ENCODE assay signal across 13 cellular contexts in genomic region chr5:177129206-177129605, GRCh38. TPM values are rescaled to one million over a fixed set of nuclear protein-coding genes. Genes with fewer than 3 reads are reported as not detected.
DNase-seq lines count a peak whose midpoint lies in the region; ATAC-seq and TF ChIP-seq lines count a peak whose summit lies in the region.
"Had no signal": no experiment of that assay in that cellular context is flagged by ENCODE, and none has a peak within 500 bp of the region (broad histone marks: within the 10 kb centered on the region; RNA-seq: fewer than 3 reads in every experiment).

No MANE protein-coding gene starts in this region.

- CTCF ChIA-PET in activated naive CD4-positive, alpha-beta T cell treated with anti-CD3 and anti-CD28 coated beads, Interleukin-2, amount 10 ng/mL, durations not matched to agents 7 days and 5 days (lab: Charles Lee): interaction anchor here (0.9 to 6.1 kb wide), 3 partner anchors 17 to 180 kb away, joined by 4 to 38 read pairs (median 6); no protein-coding TSS in a partner anchor
- CTCF ChIA-PET in PC-3 (lab: Charles Lee): no interaction called here

- no peaks in the 10 kb centered on the region for H3K9me2 ChIP-seq in PC-3 (replicated peaks; ENCODE audit: low read length)

- H3K27ac Mint-ChIP-seq in activated naive CD4-positive, alpha-beta T cell treated with anti-CD3 and anti-CD28 coated beads, Interleukin-2, amount 10 ng/mL, durations not matched to agents 7 days and 5 days: peak overlapping the region; percentile 49
- H3K27ac Mint-ChIP-seq in dendritic cell treated with granulocyte-macrophage colony-stimulating factor and Interleukin-4, amounts not matched to agents 40 ng/mL and 50 ng/mL, for 4 days: peak overlapping the region; percentile 83
- peak overlapping the region; percentile 86 for H3K27ac Mint-ChIP-seq in stimulated activated effector memory CD8-positive, alpha-beta T cell treated with anti-CD3 and anti-CD28 coated beads, Interleukin-12 subunit alpha, Interleukin-12 subunit beta, amount 100 ng/mL, for 72 hours

- no peaks in the 10 kb centered on the region for H4K20me1 ChIP-seq in PC-3 (ENCODE audit: low read length)

- H2AFZ ChIP-seq in PC-3 (ENCODE audit: low read length): no peak overlapping the region

- no peak overlapping the region for H3K4me3 ChIP-seq in PC-3 (ENCODE audit: low read length)
- H3K4me3 ChIP-seq: smooth muscle cell had no signal

- peaks cover under 1% of the 10 kb centered on the region; the same call in 1 of the 2 replicates for H3K79me2 ChIP-seq in PC-3 (ENCODE audit: low read length)

- no peaks in the 10 kb centered on the region for H3K9me3 Mint-ChIP-seq in activated naive CD4-positive, alpha-beta T cell treated with anti-CD3 and anti-CD28 coated beads, Interleukin-2, amount 10 ng/mL, durations not matched to agents 7 days and 5 days
- H3K9me3 Mint-ChIP-seq in dendritic cell treated with granulocyte-macrophage colony-stimulating factor and Interleukin-4, amounts not matched to agents 40 ng/mL and 50 ng/mL, for 4 days: no peaks in the 10 kb centered on the region
- no peaks in the 10 kb centered on the region for H3K9me3 Mint-ChIP-seq in stimulated activated effector memory CD8-positive, alpha-beta T cell treated with anti-CD3 and anti-CD28 coated beads, Interleukin-12 subunit alpha, Interleukin-12 subunit beta, amount 100 ng/mL, for 72 hours

- H3K36me3 Mint-ChIP-seq in activated naive CD4-positive, alpha-beta T cell treated with anti-CD3 and anti-CD28 coated beads, Interleukin-2, amount 10 ng/mL, durations not matched to agents 7 days and 5 days: no peaks in the 10 kb centered on the region
- peaks cover 2% of the 10 kb centered on the region for H3K36me3 Mint-ChIP-seq in dendritic cell treated with granulocyte-macrophage colony-stimulating factor and Interleukin-4, amounts not matched to agents 40 ng/mL and 50 ng/mL, for 4 days (ENCODE audit: low read depth)
- peaks cover 1% of the 10 kb centered on the region for H3K36me3 Mint-ChIP-seq in stimulated activated effector memory CD8-positive, alpha-beta T cell treated with anti-CD3 and anti-CD28 coated beads, Interleukin-12 subunit alpha, Interleukin-12 subunit beta, amount 100 ng/mL, for 72 hours

- H3K4me3 Mint-ChIP-seq in activated naive CD4-positive, alpha-beta T cell treated with anti-CD3 and anti-CD28 coated beads, Interleukin-2, amount 10 ng/mL, durations not matched to agents 7 days and 5 days: peak overlapping the region; percentile 14
- H3K4me3 Mint-ChIP-seq in dendritic cell treated with granulocyte-macrophage colony-stimulating factor and Interleukin-4, amounts not matched to agents 40 ng/mL and 50 ng/mL, for 4 days: no peak overlapping the region
- H3K4me3 Mint-ChIP-seq in stimulated activated effector memory CD8-positive, alpha-beta T cell treated with anti-CD3 and anti-CD28 coated beads, Interleukin-12 subunit alpha, Interleukin-12 subunit beta, amount 100 ng/mL, for 72 hours: no peak overlapping the region

- H3K36me3 ChIP-seq in PC-3 (ENCODE audit: low read depth, low read length): no peaks in the 10 kb centered on the region

- H3K9ac ChIP-seq in PC-3 (ENCODE audit: low read length): no peak overlapping the region

- peaks cover 49% of the 10 kb centered on the region for H3K4me1 Mint-ChIP-seq in activated naive CD4-positive, alpha-beta T cell treated with anti-CD3 and anti-CD28 coated beads, Interleukin-2, amount 10 ng/mL, durations not matched to agents 7 days and 5 days
- H3K4me1 Mint-ChIP-seq in dendritic cell treated with granulocyte-macrophage colony-stimulating factor and Interleukin-4, amounts not matched to agents 40 ng/mL and 50 ng/mL, for 4 days (ENCODE audit: low read depth): peaks cover 36% of the 10 kb centered on the region
- H3K4me1 Mint-ChIP-seq in stimulated activated effector memory CD8-positive, alpha-beta T cell treated with anti-CD3 and anti-CD28 coated beads, Interleukin-12 subunit alpha, Interleukin-12 subunit beta, amount 100 ng/mL, for 72 hours: peaks cover 24% of the 10 kb centered on the region

- H3K27me3 Mint-ChIP-seq in activated naive CD4-positive, alpha-beta T cell treated with anti-CD3 and anti-CD28 coated beads, Interleukin-2, amount 10 ng/mL, durations not matched to agents 7 days and 5 days: peaks cover 10% of the 10 kb centered on the region
- H3K27me3 Mint-ChIP-seq in dendritic cell treated with granulocyte-macrophage colony-stimulating factor and Interleukin-4, amounts not matched to agents 40 ng/mL and 50 ng/mL, for 4 days: peaks cover 5% of the 10 kb centered on the region

- TF ChIP-seq CTCF in PC-3 (conservative IDR thresholded peaks at IDR 0.05; ENCODE audit: low read depth, low read length): no peak

- H3F3A ChIP-seq in PC-3 (ENCODE audit: low read length, unreplicated experiment): no peaks in the 10 kb centered on the region

- POLR2A ChIA-PET in PC-3 (lab: Charles Lee; ENCODE audit: unreplicated experiment): no interaction called here

- DNase-seq in activated naive CD4-positive, alpha-beta T cell treated with anti-CD3 and anti-CD28 coated beads, Interleukin-2, amount 10 ng/mL, durations not matched to agents 7 days and 5 days: no peak
- DNase-seq in activated naive CD4-positive, alpha-beta T cell (lab: John Stamatoyannopoulos, UW): no peak
- DNase-seq in PC-3: peak; percentile 0
- DNase-seq in stimulated activated effector memory CD8-positive, alpha-beta T cell treated with anti-CD3 and anti-CD28 coated beads, Interleukin-12 subunit alpha, Interleukin-12 subunit beta, amount 100 ng/mL, for 72 hours (ENCODE audit: low spot score in 2 of 2): no peak
- DNase-seq in stimulated activated CD8-positive, alpha-beta memory T cell treated with anti-CD3 and anti-CD28 coated beads, Interleukin-4, amount 100 ng/mL, for 48 hours: no peak
- DNase-seq in NCI-H226: no peak
- DNase-seq in stimulated activated naive CD4-positive, alpha-beta T cell (lab: John Stamatoyannopoulos, UW): no peak
- DNase-seq: caudate nucleus, Karpas-422, NCI-H146, SIG-M5 had no signal

- no peaks in the 10 kb centered on the region for H3K9me3 ChIP-seq in PC-3 (ENCODE audit: low read length)

- no TSS peak for BruUV-seq in PC-3 (replicated peaks; lab: Mats Ljungman, UMichigan)

- intact Hi-C loops in PC-3 (cut with micrococcal nuclease): no loop called here
- intact Hi-C loops in dendritic cell treated with granulocyte-macrophage colony-stimulating factor and Interleukin-4, amounts not matched to agents 40 ng/mL and 50 ng/mL, for 4 days (cut with micrococcal nuclease): no loop called here

- H3K27ac ChIP-seq in PC-3 (ENCODE audit: low read length): no peak overlapping the region

- H3K4me2 ChIP-seq in PC-3 (ENCODE audit: low read length): no peak overlapping the region
- H3K4me2 ChIP-seq: smooth muscle cell had no signal

- no peak for ATAC-seq in PC-3
- ATAC-seq in stimulated activated effector memory CD8-positive, alpha-beta T cell treated with anti-CD3 and anti-CD28 coated beads, Interleukin-12 subunit alpha, Interleukin-12 subunit beta, amount 100 ng/mL, for 72 hours: no peak

- H3K4me1 ChIP-seq in PC-3 (ENCODE audit: insufficient read depth, low read length): no peaks in the 10 kb centered on the region

- no peaks in the 10 kb centered on the region for H3K27me3 ChIP-seq in PC-3 (ENCODE audit: low read length)

RNA-seq across cellular contexts. Expression of gene NSD1, which starts 4.4 kb away (rescaled TPM):
- 48.9 and 70.5 TPM in 2 replicates for total RNA-seq in PC-3 (2014; rRNA removed)

RNA-seq across cellular contexts. Expression of gene FGFR4, which starts 42.5 kb away (rescaled TPM):
- total RNA-seq in PC-3 (2014; rRNA removed): 24.6 and 34.9 TPM in 2 replicates
